Comparison of ENCODE assay signal across 18 cellular contexts in the genomic region with DNA sequence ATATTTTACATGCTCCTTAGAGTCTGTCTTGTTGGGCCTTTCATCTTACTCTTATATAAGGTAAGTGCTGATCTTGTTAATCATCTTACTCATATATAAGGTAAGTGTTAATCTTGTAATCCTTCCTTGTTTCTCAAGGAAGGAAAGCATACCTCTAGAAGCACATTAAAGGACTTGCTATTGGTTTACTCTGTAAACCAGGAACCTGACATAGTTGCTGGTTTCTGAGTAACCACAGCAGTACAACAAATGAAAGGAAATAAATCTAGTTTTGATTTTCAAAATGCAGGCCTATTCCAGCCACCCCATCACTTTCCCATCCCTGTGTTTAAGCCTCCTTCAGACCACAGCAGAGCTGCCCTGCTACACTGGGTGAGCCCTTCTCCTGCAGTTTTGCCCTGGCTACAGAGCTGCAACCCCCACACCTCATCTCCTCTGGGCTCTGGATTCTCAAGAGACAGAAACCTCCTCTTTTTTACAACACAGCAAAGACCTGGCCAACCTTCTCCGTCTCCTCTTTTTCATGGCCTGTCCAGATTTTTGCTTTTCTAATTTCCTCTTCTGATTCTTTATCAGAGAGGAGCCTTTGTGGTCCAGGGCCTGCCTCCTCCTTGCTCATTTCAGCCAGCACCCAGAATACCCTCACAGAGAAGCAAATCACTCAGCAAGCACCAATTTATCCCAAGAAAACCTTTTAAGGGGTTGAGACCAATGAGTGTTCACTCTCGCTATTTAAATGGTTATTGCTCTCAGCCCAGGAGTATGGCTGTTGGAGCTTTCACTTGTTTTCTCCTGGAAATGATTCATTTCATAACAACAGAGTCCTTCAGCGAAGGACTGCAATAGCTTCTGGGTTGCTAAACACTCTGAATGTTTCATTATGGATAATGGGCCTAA.
DNase-seq lines count a peak whose midpoint lies in the region; ATAC-seq and TF ChIP-seq lines count a peak whose summit lies in the region.
"Had no signal": no experiment of that assay in that cellular context is flagged by ENCODE, and none has a peak within 500 bp of the region (broad histone marks: within the 10 kb centered on the region; RNA-seq: fewer than 3 reads in every experiment).

No MANE protein-coding gene starts in this region.

- H3K9ac ChIP-seq in neural progenitor cell: no peak overlapping the region
- H3K9ac ChIP-seq: KMS-11 had no signal

- H3K27me3 ChIP-seq in dorsolateral prefrontal cortex (no peaks in the 10 kb centered on the region), neural progenitor cell (no peaks in the 10 kb centered on the region)

- CTCF ChIA-PET in RWPE1 (lab: Yijun Ruan, JAX): interaction anchor here (1.1 kb wide), 1 partner anchor 19 kb away, joined by 3 read pairs; no protein-coding TSS in a partner anchor

- ATAC-seq in HG03280 (IDR thresholded peaks at IDR 0.05; ENCODE audit: unreplicated experiment): no peak

- H3K27ac Mint-ChIP-seq in HFFc6: no peak overlapping the region
- H3K27ac Mint-ChIP-seq in neural progenitor cell: no peak overlapping the region

- H3K27me3 Mint-ChIP-seq in HFFc6 (ENCODE audit: insufficient read depth) (peaks cover 3% of the 10 kb centered on the region), neural progenitor cell (ENCODE audit: insufficient read depth, low read depth) (peaks cover 6% of the 10 kb centered on the region)

- H3K27ac ChIP-seq in dorsolateral prefrontal cortex (peak overlapping the region in 51 of 59 donors; percentile 2 to 84 (median 53)), neural progenitor cell (no peak overlapping the region), RWPE1 (no peak overlapping the region)
- H3K27ac ChIP-seq: KMS-11 had no signal

- intact Hi-C loops in dorsolateral prefrontal cortex (cut with DNase I): no loop called here

- H3K4me1 ChIP-seq in neural progenitor cell: peaks cover 8% of the 10 kb centered on the region

- H3K9me3 Mint-ChIP-seq in HFFc6 (no peaks in the 10 kb centered on the region), neural progenitor cell (no peaks in the 10 kb centered on the region)
- H3K9me3 Mint-ChIP-seq: brain had no signal

- peak overlapping the region; percentile 51 for H2AFZ ChIP-seq in neural progenitor cell (replicated peaks)

- no peaks in the 10 kb centered on the region for H3K36me3 ChIP-seq in neural progenitor cell

- H3K4me3 Mint-ChIP-seq in HFFc6 (no peak overlapping the region), neural progenitor cell (no peak overlapping the region)
- H3K4me3 Mint-ChIP-seq: brain had no signal

- H3K36me3 Mint-ChIP-seq in HFFc6 (ENCODE audit: low read depth): no peaks in the 10 kb centered on the region
- no peaks in the 10 kb centered on the region for H3K36me3 Mint-ChIP-seq in neural progenitor cell
- H3K36me3 Mint-ChIP-seq: brain had no signal

- peak; percentile 2 for DNase-seq in HFFc6
- DNase-seq in NCI-H82 (lab: John Stamatoyannopoulos, UW): peak; percentile 64
- DNase-seq in dorsolateral prefrontal cortex: no peak
- DNase-seq in neural progenitor cell (ENCODE audit: low spot score): no peak
- DNase-seq in RWPE1 (ENCODE audit: low spot score): no peak
- no peak for DNase-seq in H4 (ENCODE audit: low spot score)
- no peak for DNase-seq in T1000 (lab: John Stamatoyannopoulos, UW)
- DNase-seq: activated CD4-positive, alpha-beta T cell treated with anti-CD3 and anti-CD28 coated beads, Interleukin-2, amount 50 U/mL, for 1 hour; activated naive CD4-positive, alpha-beta T cell treated with anti-CD3 and anti-CD28 coated beads, Interleukin-2, amount 50 U/mL, for 16 hours; activated T-cell treated with anti-CD3 and anti-CD28 coated beads for 4 hours; AML-193; Calu3; HCEC 1CT; NCI-H1092; stimulated activated CD4-positive, alpha-beta T cell treated with anti-CD3 and anti-CD28 coated beads, Interleukin-1b, Interleukin-23, amount 100 ng/mL, for 48 hours had no signal

- no peaks in the 10 kb centered on the region for H3K9me3 ChIP-seq in neural progenitor cell (ENCODE audit: low read depth)

- no peak overlapping the region for H3K4me2 ChIP-seq in neural progenitor cell
- H3K4me2 ChIP-seq: KMS-11 had no signal

- H3K4me3 ChIP-seq in dorsolateral prefrontal cortex (no peak overlapping the region), neural progenitor cell (no peak overlapping the region)

- no peaks in the 10 kb centered on the region for H4K20me1 ChIP-seq in neural progenitor cell (ENCODE audit: low read depth)

- no peaks in the 10 kb centered on the region for H3F3A ChIP-seq in neural progenitor cell (ENCODE audit: low read depth)

- POLR2A ChIA-PET in RWPE1 (lab: Yijun Ruan, JAX; ENCODE audit: low non-redundant PET): no interaction called here

- H3K79me2 ChIP-seq in neural progenitor cell (ENCODE audit: low read depth): no peaks in the 10 kb centered on the region

- TF ChIP-seq CTCF in HFFc6 (IDR thresholded peaks at IDR 0.05) (no peak), dorsolateral prefrontal cortex (IDR thresholded peaks at IDR 0.05 in 54 of 56, conservative IDR thresholded peaks at IDR 0.05 in 2 of 56; ENCODE audit: low read depth in 1 of 56, partially characterized antibody in 56 of 56) (no peak), neural progenitor cell (IDR thresholded peaks at IDR 0.05) (no peak), RWPE1 (conservative IDR thresholded peaks at IDR 0.05; ENCODE audit: low read depth) (no peak)

- no peaks in the 10 kb centered on the region for H3K4me1 Mint-ChIP-seq in HFFc6 (ENCODE audit: low read depth)
- H3K4me1 Mint-ChIP-seq in neural progenitor cell: peaks cover 18% of the 10 kb centered on the region

Comparison
In these comparisons a context has a peak if more than half of its experiments do, and no peak if none do; other contexts are left out.
1. DNase-seq: peak in HFFc6 (single experiment) and NCI-H82 (single experiment); none in dorsolateral prefrontal cortex (0 of 10), neural progenitor cell (single experiment), RWPE1 (single experiment), H4 (single experiment) and T1000 (single experiment).
2. H3K27ac ChIP-seq: peak in dorsolateral prefrontal cortex (51 of 59); none in neural progenitor cell (single experiment) and RWPE1 (single experiment).